1 cellular context compared by ENCODE assay signal in the genomic region with DNA sequence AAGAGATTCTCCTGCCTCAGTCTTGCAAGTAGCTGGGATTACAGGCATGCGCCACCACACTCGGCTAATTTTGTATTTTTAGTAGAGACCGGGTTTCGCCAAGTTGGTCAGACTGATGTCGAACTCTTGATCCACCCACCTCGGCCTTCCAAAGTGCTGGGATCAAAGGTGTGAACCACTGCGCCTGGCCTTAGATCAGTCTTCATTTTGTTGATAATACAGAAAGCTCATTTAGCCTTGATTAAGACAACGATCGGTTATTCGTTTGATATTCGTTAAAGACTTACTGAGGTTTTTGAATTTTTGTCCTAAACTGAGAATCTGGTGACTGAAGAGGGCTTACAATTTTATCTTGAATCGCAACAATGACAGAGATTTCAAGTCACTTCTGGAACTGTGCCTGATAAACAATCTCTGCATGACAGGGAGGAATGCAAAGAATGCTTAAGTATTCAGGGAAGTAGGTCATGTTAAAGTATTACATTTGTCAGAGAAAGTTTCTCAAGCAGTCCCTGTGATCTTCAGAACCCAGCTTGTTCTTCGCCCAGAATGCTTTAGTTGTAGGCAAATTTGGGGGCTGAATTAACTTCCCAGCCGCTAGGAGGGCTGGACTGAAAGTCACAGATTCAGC.
TF ChIP-seq lines count a peak whose summit lies in the region.

No MANE protein-coding gene starts in this region.

TF ChIP-seq in GM23338, 12 proteins besides CTCF, POLR2A, EP300 and RAD21 (continued from another document):
- TF ChIP-seq, protein P1, sequence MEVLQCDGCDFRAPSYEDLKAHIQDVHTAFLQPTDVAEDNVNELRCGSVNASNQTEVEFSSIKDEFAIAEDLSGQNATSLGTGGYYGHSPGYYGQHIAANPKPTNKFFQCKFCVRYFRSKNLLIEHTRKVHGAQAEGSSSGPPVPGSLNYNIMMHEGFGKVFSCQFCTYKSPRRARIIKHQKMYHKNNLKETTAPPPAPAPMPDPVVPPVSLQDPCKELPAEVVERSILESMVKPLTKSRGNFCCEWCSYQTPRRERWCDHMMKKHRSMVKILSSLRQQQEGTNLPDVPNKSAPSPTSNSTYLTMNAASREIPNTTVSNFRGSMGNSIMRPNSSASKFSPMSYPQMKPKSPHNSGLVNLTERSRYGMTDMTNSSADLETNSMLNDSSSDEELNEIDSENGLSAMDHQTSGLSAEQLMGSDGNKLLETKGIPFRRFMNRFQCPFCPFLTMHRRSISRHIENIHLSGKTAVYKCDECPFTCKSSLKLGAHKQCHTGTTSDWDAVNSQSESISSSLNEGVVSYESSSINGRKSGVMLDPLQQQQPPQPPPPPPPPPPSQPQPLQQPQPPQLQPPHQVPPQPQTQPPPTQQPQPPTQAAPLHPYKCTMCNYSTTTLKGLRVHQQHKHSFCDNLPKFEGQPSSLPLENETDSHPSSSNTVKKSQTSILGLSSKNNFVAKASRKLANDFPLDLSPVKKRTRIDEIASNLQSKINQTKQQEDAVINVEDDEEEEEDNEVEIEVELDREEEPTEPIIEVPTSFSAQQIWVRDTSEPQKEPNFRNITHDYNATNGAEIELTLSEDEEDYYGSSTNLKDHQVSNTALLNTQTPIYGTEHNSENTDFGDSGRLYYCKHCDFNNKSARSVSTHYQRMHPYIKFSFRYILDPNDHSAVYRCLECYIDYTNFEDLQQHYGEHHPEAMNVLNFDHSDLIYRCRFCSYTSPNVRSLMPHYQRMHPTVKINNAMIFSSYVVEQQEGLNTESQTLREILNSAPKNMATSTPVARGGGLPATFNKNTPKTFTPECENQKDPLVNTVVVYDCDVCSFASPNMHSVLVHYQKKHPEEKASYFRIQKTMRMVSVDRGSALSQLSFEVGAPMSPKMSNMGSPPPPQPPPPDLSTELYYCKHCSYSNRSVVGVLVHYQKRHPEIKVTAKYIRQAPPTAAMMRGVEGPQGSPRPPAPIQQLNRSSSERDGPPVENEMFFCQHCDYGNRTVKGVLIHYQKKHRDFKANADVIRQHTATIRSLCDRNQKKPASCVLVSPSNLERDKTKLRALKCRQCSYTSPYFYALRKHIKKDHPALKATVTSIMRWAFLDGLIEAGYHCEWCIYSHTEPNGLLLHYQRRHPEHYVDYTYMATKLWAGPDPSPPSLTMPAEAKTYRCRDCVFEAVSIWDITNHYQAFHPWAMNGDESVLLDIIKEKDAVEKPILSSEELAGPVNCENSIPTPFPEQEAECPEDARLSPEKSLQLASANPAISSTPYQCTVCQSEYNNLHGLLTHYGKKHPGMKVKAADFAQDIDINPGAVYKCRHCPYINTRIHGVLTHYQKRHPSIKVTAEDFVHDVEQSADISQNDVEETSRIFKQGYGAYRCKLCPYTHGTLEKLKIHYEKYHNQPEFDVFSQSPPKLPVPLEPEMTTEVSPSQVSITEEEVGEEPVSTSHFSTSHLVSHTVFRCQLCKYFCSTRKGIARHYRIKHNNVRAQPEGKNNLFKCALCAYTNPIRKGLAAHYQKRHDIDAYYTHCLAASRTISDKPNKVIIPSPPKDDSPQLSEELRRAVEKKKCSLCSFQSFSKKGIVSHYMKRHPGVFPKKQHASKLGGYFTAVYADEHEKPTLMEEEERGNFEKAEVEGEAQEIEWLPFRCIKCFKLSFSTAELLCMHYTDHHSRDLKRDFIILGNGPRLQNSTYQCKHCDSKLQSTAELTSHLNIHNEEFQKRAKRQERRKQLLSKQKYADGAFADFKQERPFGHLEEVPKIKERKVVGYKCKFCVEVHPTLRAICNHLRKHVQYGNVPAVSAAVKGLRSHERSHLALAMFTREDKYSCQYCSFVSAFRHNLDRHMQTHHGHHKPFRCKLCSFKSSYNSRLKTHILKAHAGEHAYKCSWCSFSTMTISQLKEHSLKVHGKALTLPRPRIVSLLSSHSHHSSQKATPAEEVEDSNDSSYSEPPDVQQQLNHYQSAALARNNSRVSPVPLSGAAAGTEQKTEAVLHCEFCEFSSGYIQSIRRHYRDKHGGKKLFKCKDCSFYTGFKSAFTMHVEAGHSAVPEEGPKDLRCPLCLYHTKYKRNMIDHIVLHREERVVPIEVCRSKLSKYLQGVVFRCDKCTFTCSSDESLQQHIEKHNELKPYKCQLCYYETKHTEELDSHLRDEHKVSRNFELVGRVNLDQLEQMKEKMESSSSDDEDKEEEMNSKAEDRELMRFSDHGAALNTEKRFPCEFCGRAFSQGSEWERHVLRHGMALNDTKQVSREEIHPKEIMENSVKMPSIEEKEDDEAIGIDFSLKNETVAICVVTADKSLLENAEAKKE (CRISPR knock-in tag; IDR thresholded peaks at IDR 0.05): no peak
- TF ChIP-seq JUNB (IDR thresholded peaks at IDR 0.05; ENCODE audit: unreplicated experiment) (no peak), POLR2AphosphoS5 (IDR thresholded peaks at IDR 0.05; ENCODE audit: low read depth) (no peak), ETS1 (IDR thresholded peaks at IDR 0.05) (no peak), CREB1 (CRISPR knock-in tag; IDR thresholded peaks at IDR 0.05; ENCODE audit: low read depth) (no peak), EZH2phosphoT487 (IDR thresholded peaks at IDR 0.05; ENCODE audit: unreplicated experiment) (no peak), STAT1 (IDR thresholded peaks at IDR 0.05; ENCODE audit: unreplicated experiment) (no peak)
